ENCODE assay signal across 8 cellular contexts in genomic region chr17:1109606-1110523, GRCh38.
A peak's percentile ranks its signal among the peaks of the same experiment; 100 is the strongest.
DNase-seq lines count a peak whose midpoint lies in the region; ATAC-seq and TF ChIP-seq lines count a peak whose summit lies in the region.

No MANE protein-coding gene starts in this region.

- H3K4me3 Mint-ChIP-seq in CD4-positive, CD25-positive, alpha-beta regulatory T cell, result peak overlapping the region; percentile 78 to 92 (median 80)

- H3K4me1 Mint-ChIP-seq in CD4-positive, CD25-positive, alpha-beta regulatory T cell, result peaks cover 6 to 54% (median 30%) of the 10 kb centered on the region in 4 donors

- peaks cover 34% of the 10 kb centered on the region for H3K4me1 ChIP-seq in CD4-positive, CD25-positive, alpha-beta regulatory T cell (ENCODE audit: control insufficient read depth, insufficient read depth, low read length, poor library complexity, severe bottlenecking)
- H3K4me1 ChIP-seq in mononuclear cell (ENCODE audit: insufficient read depth, low read length), result peaks cover 73% of the 10 kb centered on the region
- H3K4me1 ChIP-seq in transverse colon, result peaks cover 51 to 84% (median 70%) of the 10 kb centered on the region in 4 donors

- no peak for DNase-seq in CD4-positive, CD25-positive, alpha-beta regulatory T cell
- peak; percentile 89 for DNase-seq in H7
- DNase-seq in SK-N-MC (ENCODE audit: low read depth, low spot score), result no peak
- peak; percentile 41 for DNase-seq in dermis blood vessel endothelial cell
- DNase-seq in transverse colon, result peak; percentile 91
- DNase-seq in NCI-H510A treated with DMSO at 0.1 percent for 48 hours (lab: John Stamatoyannopoulos, UW), result no peak

- H3K27me3 Mint-ChIP-seq in CD4-positive, CD25-positive, alpha-beta regulatory T cell, result no peaks in the 10 kb centered on the region

- H3K36me3 ChIP-seq in CD4-positive, CD25-positive, alpha-beta regulatory T cell (ENCODE audit: control insufficient read depth, insufficient read depth, low read length), result no peaks in the 10 kb centered on the region
- no peaks in the 10 kb centered on the region for H3K36me3 ChIP-seq in H7 (replicated peaks; ENCODE audit: control insufficient read depth, insufficient read depth, low read length)
- H3K36me3 ChIP-seq in SK-N-MC (ENCODE audit: insufficient read depth, low read length), result no peaks in the 10 kb centered on the region
- H3K36me3 ChIP-seq in transverse colon, result no peaks in the 10 kb centered on the region

- peak in 1 of 5 experiments; percentile 18 for TF ChIP-seq CTCF in transverse colon (IDR thresholded peaks at IDR 0.05)

- TF ChIP-seq POLR2A in transverse colon (IDR thresholded peaks at IDR 0.05), result peak; percentile 90

- no peak overlapping the region for H3K4me3 ChIP-seq in CD4-positive, CD25-positive, alpha-beta regulatory T cell (ENCODE audit: low read depth, low read length)
- H3K4me3 ChIP-seq in H7 (ENCODE audit: insufficient read depth, low read depth, low read length), result peak overlapping the region; percentile 62
- peak overlapping the region; percentile 84 for H3K4me3 ChIP-seq in SK-N-MC
- peak overlapping the region; percentile 65 for H3K4me3 ChIP-seq in mononuclear cell (ENCODE audit: low read length)
- peak overlapping the region; percentile 69 to 81 (median 74) for H3K4me3 ChIP-seq in transverse colon

- ATAC-seq in CD4-positive, CD25-positive, alpha-beta regulatory T cell (ENCODE audit: low read depth in 2 of 2), result peak; percentile 30 to 32
- ATAC-seq in GM18873 (IDR thresholded peaks at IDR 0.05; ENCODE audit: low FRiP score, unreplicated experiment), result no peak

- H3K9me3 Mint-ChIP-seq in CD4-positive, CD25-positive, alpha-beta regulatory T cell, result peaks cover 0 to 4% (median 0%) of the 10 kb centered on the region in 7 donors

- H3K27ac Mint-ChIP-seq in CD4-positive, CD25-positive, alpha-beta regulatory T cell, result peak overlapping the region; percentile 69 to 85 (median 69)

- no peaks in the 10 kb centered on the region for H3K27me3 ChIP-seq in CD4-positive, CD25-positive, alpha-beta regulatory T cell (ENCODE audit: control insufficient read depth, insufficient read depth, low read length)
- H3K27me3 ChIP-seq in H7 (ENCODE audit: control insufficient read depth, insufficient read depth, low read length) (peaks cover 10% of the 10 kb centered on the region), mononuclear cell (ENCODE audit: insufficient read depth, low read length) (no peaks in the 10 kb centered on the region), transverse colon (no peaks in the 10 kb centered on the region)

- intact Hi-C loops in transverse colon (cut with DNase I; ENCODE audit: low total_unique reads), result no loop called here

- in situ Hi-C loops in transverse colon (cut with MboI; ENCODE audit: low pct_ligation_motif_present in 1 of 4, low pct_unique_long_range_greater_than_20kb in 1 of 4, low sequenced_read_pairs in 3 of 4), result no loop called here

- peak overlapping the region; percentile 81 for H3K9ac ChIP-seq in SK-N-MC (ENCODE audit: insufficient read length)

- peak overlapping the region; percentile 80 for H3K27ac ChIP-seq in CD4-positive, CD25-positive, alpha-beta regulatory T cell (ENCODE audit: insufficient read depth, low read length, poor library complexity, severe bottlenecking)
- no peak overlapping the region for H3K27ac ChIP-seq in SK-N-MC
- peak overlapping the region; percentile 93 to 99 (median 96) for H3K27ac ChIP-seq in transverse colon

- peak; percentile 95 for TF ChIP-seq EP300 in transverse colon (IDR thresholded peaks at IDR 0.05; ENCODE audit: low read depth)

- H3K36me3 Mint-ChIP-seq in CD4-positive, CD25-positive, alpha-beta regulatory T cell, result peaks cover 4% of the 10 kb centered on the region

- H3K9me3 ChIP-seq in CD4-positive, CD25-positive, alpha-beta regulatory T cell (ENCODE audit: control insufficient read depth in 2 of 2, low read length in 2 of 2), result no peaks in the 10 kb centered on the region
- H3K9me3 ChIP-seq in SK-N-MC (ENCODE audit: low read depth, low read length) (no peaks in the 10 kb centered on the region), mononuclear cell (ENCODE audit: low read depth, low read length) (no peaks in the 10 kb centered on the region), transverse colon (no peaks in the 10 kb centered on the region)

- 11% methylated on average over 32 of the region's 33 CpGs; no CpG with 5 or more reads in 1 of the 2 donors for WGBS in transverse colon (ENCODE audit: low coverage in 1 of 2), 2 donors

Comparison
In these comparisons a context has a peak if more than half of its experiments do, and no peak if none do; other contexts are left out.
1. DNase-seq: peak in H7 (single experiment), dermis blood vessel endothelial cell (single experiment) and transverse colon (single experiment); none in CD4-positive, CD25-positive, alpha-beta regulatory T cell (0 of 3), SK-N-MC (single experiment) and NCI-H510A treated with DMSO at 0.1 percent for 48 hours (single experiment).